Comparison of ENCODE assay signal across 1 cellular context in the genomic region with DNA sequence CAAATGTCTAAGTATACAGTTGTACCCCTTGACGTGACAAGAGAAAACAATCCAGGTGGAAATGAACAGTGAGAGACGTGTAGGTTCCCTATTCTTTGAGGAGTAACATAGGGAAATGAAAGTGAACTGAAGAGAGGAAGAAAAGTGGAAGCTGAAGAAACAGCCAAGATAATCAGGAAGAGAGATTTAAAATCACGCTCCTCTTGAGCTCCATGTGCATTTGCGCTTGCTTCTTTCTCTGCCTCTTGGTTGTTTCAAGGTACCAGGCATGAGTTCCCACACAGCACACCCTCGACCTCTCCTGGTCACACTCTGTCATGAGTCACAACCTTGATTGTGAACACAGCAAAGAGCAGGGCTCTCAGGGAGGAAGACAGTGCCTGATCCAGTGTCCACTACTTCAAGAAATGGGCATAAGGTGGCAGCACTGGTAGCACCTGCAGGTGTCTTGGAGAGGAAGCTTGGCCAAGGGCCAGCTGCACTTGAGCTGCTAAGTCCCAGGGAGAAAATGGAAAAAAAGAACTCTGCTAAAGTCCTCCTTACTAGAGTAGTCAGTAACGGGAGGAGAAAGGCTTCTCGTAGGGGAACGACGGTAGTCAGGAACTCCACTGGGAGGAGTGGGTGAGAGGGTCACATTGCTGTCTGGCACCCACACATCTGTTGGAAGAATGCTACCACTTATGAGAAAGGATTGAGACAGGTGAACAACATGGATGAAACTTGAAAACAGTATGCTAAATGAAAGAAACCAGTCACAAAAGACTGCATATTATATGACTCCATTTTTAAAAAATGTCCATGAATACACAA.
A peak's percentile ranks its signal among the peaks of the same experiment; 100 is the strongest.
TF ChIP-seq lines count a peak whose summit lies in the region.

No MANE protein-coding gene starts in this region.

TF ChIP-seq in neural cell, 6 proteins besides CTCF, POLR2A, EP300 and RAD21:
- TF ChIP-seq SMC3 (conservative IDR thresholded peaks at IDR 0.05; ENCODE audit: poor library complexity) (peak; percentile 20), TAF1 (IDR thresholded peaks at IDR 0.05; ENCODE audit: low read depth) (no peak), POLR2AphosphoS5 (IDR thresholded peaks at IDR 0.05) (no peak), MXI1 (conservative IDR thresholded peaks at IDR 0.05; ENCODE audit: poor library complexity, severe bottlenecking) (no peak), REST (IDR thresholded peaks at IDR 0.05; ENCODE audit: borderline replicate concordance) (no peak), EZH2 (IDR thresholded peaks at IDR 0.05; ENCODE audit: borderline replicate concordance, insufficient read depth, low read length, poor library complexity, severe bottlenecking) (no peak)
